In the genomic region with DNA sequence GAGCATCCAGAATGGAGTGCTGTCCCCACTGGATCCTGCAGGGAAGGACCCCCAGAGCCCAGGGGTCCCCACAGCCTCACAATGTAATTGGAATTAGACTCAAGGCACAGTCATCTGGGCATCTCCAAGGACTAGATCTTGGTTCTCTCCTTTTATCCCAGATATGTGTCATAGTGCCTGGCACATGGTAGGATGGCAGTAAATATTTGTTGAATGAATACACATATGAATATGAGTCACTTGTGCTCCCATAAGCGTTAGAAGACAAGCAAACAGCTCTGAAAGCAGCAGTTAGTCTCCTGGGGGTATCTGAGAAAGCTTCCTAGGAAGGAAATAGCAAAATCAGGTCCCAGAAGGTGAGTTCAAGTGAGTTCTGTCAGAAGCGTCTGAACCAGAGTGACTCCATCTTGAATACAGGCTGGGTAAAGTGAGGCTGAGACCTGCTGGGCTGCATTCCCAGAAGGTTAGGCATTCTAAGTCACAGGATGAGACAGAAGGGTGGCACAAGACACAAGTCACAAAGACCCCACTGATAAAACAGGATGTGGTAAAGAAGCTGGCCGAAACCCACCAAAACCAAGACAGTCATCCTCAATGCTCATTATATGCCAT, we compare ENCODE assay signal across 1 cellular context.
TF ChIP-seq lines count a peak whose summit lies in the region.

No MANE protein-coding gene starts in this region.

TF ChIP-seq in GM12878, 131 proteins besides CTCF, POLR2A, EP300 and RAD21 (continued from another document):
- TF ChIP-seq, protein P1, sequence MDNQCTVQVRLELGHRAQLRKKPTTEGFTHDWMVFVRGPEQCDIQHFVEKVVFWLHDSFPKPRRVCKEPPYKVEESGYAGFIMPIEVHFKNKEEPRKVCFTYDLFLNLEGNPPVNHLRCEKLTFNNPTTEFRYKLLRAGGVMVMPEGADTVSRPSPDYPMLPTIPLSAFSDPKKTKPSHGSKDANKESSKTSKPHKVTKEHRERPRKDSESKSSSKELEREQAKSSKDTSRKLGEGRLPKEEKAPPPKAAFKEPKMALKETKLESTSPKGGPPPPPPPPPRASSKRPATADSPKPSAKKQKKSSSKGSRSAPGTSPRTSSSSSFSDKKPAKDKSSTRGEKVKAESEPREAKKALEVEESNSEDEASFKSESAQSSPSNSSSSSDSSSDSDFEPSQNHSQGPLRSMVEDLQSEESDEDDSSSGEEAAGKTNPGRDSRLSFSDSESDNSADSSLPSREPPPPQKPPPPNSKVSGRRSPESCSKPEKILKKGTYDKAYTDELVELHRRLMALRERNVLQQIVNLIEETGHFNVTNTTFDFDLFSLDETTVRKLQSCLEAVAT (IDR thresholded peaks at IDR 0.05): no peak
- peak; percentile 95 for TF ChIP-seq ZNF687 (IDR thresholded peaks at IDR 0.05)
- TF ChIP-seq ZNF592 (IDR thresholded peaks at IDR 0.05): peak; percentile 97
